In the genomic region with DNA sequence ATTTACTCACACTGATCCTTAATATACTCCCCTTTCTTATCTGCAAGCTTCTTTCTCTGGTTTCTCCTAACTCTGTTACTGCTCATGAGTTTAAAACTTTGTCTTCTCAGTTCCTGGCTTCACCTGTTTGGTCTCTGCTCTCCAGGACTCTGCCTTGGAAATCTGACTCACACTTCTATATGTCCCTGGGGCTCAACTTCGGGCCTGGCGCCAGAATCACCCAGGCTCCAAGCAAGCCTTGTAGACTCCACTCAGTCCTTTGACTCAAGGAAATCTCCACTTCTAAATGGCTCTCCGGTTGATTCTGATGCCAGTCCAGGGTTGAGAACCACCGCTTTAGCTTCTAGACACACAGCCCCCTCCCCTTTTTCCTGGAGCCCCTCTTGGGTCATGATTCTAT, we compare ENCODE assay signal across 11 cellular contexts. TPM values are rescaled to one million over a fixed set of nuclear protein-coding genes. Genes with fewer than 3 reads are reported as not detected.
DNase-seq lines count a peak whose midpoint lies in the region; TF ChIP-seq lines count a peak whose summit lies in the region.
"Had no signal": no experiment of that assay in that cellular context is flagged by ENCODE, and none has a peak within 500 bp of the region (broad histone marks: within the 10 kb centered on the region; RNA-seq: fewer than 3 reads in every experiment).

No MANE protein-coding gene starts in this region.

- TF ChIP-seq CTCF in 22Rv1 (IDR thresholded peaks at IDR 0.05) = no peak

- no peaks in the 10 kb centered on the region for H3K36me3 Mint-ChIP-seq in activated T-cell treated with anti-CD3 and anti-CD28 coated beads, Interleukin-2, amount 50 U/mL, for 24 hours (ENCODE audit: low read depth)
- H3K36me3 Mint-ChIP-seq: WTC11 had no signal

- DNase-seq in NCI-H69 (lab: John Stamatoyannopoulos, UW) (peak; percentile 42), dermis blood vessel endothelial cell (peak; percentile 71), mucosa of gallbladder (ENCODE audit: low spot score) (peak; percentile 47), NCI-H1417 treated with DMSO at 0.1 percent for 48 hours (lab: John Stamatoyannopoulos, UW) (no peak)
- DNase-seq in activated CD4-positive, alpha-beta T cell treated with anti-CD3 and anti-CD28 coated beads, Interleukin-2, amount 50 U/mL, for 1 hour = no peak
- DNase-seq in NK-92 treated with Interleukin-12 subunit alpha and Interleukin-12 subunit beta, amount 100 ng/mL, for 24 hours (lab: John Stamatoyannopoulos, UW) = no peak
- DNase-seq in activated T-cell treated with anti-CD3 and anti-CD28 coated beads, Interleukin-2, amount 50 U/mL, for 24 hours = no peak
- DNase-seq: central memory CD4-positive, alpha-beta T cell; NCI-H1417 had no signal

- no peak overlapping the region for H3K27ac Mint-ChIP-seq in activated T-cell treated with anti-CD3 and anti-CD28 coated beads, Interleukin-2, amount 50 U/mL, for 24 hours
- H3K27ac Mint-ChIP-seq: WTC11 had no signal

- H3K9me3 Mint-ChIP-seq in activated T-cell treated with anti-CD3 and anti-CD28 coated beads, Interleukin-2, amount 50 U/mL, for 24 hours = no peaks in the 10 kb centered on the region
- H3K9me3 Mint-ChIP-seq: WTC11 had no signal

- H3K4me3 Mint-ChIP-seq in activated T-cell treated with anti-CD3 and anti-CD28 coated beads, Interleukin-2, amount 50 U/mL, for 24 hours = no peak overlapping the region
- H3K4me3 Mint-ChIP-seq: WTC11 had no signal

- H3K4me1 Mint-ChIP-seq in activated T-cell treated with anti-CD3 and anti-CD28 coated beads, Interleukin-2, amount 50 U/mL, for 24 hours (ENCODE audit: low read depth) = peaks cover 36% of the 10 kb centered on the region

- H3K27ac ChIP-seq in 22Rv1 = peak overlapping the region; percentile 99

- H3K27me3 Mint-ChIP-seq in activated T-cell treated with anti-CD3 and anti-CD28 coated beads, Interleukin-2, amount 50 U/mL, for 24 hours = peaks cover 3% of the 10 kb centered on the region

RNA-seq across cellular contexts. Expression of gene TMC1, which starts 57.8 kb away (rescaled TPM):
- 0.74 and 3.4 TPM in 2 replicates for total RNA-seq in dermis blood vessel endothelial cell
- not detected for total RNA-seq in mucosa of gallbladder

Comparison
In these comparisons a context has a peak if more than half of its experiments do, and no peak if none do; other contexts are left out.
1. DNase-seq: peak in NCI-H69 (single experiment), dermis blood vessel endothelial cell (single experiment) and mucosa of gallbladder (single experiment); none in activated CD4-positive, alpha-beta T cell treated with anti-CD3 and anti-CD28 coated beads, Interleukin-2, amount 50 U/mL, for 1 hour (single experiment), NK-92 treated with Interleukin-12 subunit alpha and Interleukin-12 subunit beta, amount 100 ng/mL, for 24 hours (single experiment), activated T-cell treated with anti-CD3 and anti-CD28 coated beads, Interleukin-2, amount 50 U/mL, for 24 hours (single experiment) and NCI-H1417 treated with DMSO at 0.1 percent for 48 hours (single experiment).